In genomic region chr18:57839942-57840381, GRCh38 we compare ENCODE assay signal across 13 cellular contexts. TPM values are rescaled to one million over a fixed set of nuclear protein-coding genes. Genes with fewer than 3 reads are reported as not detected.
A peak's percentile ranks its signal among the peaks of the same experiment; 100 is the strongest.
DNase-seq lines count a peak whose midpoint lies in the region; ATAC-seq, FAIRE-seq and TF ChIP-seq lines count a peak whose summit lies in the region.
"Had no signal": no experiment of that assay in that cellular context is flagged by ENCODE, and none has a peak within 500 bp of the region (broad histone marks: within the 10 kb centered on the region; RNA-seq: fewer than 3 reads in every experiment).

No MANE protein-coding gene starts in this region.

- H3K4me3 ChIP-seq in AG09309 (ENCODE audit: control insufficient read depth, low read depth, low read length), result no peak overlapping the region
- no peak overlapping the region for H3K4me3 ChIP-seq in astrocyte (ENCODE audit: insufficient read depth, low read depth, low read length)

- H3K36me3 Mint-ChIP-seq in astrocyte (ENCODE audit: low read depth, unreplicated experiment), result no peaks in the 10 kb centered on the region
- H3K36me3 Mint-ChIP-seq in activated T-cell treated with anti-CD3 and anti-CD28 coated beads, Interleukin-2, amount 50 U/mL, for 72 hours (ENCODE audit: insufficient read depth in 2 of 2), result peaks cover 2 to 3% of the 10 kb centered on the region in 2 donors

- H3K27me3 Mint-ChIP-seq in astrocyte (ENCODE audit: low read depth, unreplicated experiment), result no peaks in the 10 kb centered on the region
- H3K27me3 Mint-ChIP-seq in activated T-cell treated with anti-CD3 and anti-CD28 coated beads, Interleukin-2, amount 50 U/mL, for 72 hours (ENCODE audit: low read depth), result peaks cover 70% of the 10 kb centered on the region

- TF ChIP-seq CTCF in AG09309 (IDR thresholded peaks at IDR 0.05; ENCODE audit: control insufficient read depth, insufficient read depth, low read depth, low read length, missing control alignments), result no peak
- TF ChIP-seq CTCF in astrocyte (IDR thresholded peaks at IDR 0.05; ENCODE audit: insufficient read depth, low read depth, low read length), result no peak

- no peak overlapping the region for H2AFZ ChIP-seq in astrocyte (ENCODE audit: low read depth, low read length)

- H3K4me3 Mint-ChIP-seq in astrocyte (ENCODE audit: unreplicated experiment), result no peak overlapping the region
- H3K4me3 Mint-ChIP-seq in activated T-cell treated with anti-CD3 and anti-CD28 coated beads, Interleukin-2, amount 50 U/mL, for 72 hours, result no peak overlapping the region
- H3K4me3 Mint-ChIP-seq: stimulated activated naive CD8-positive, alpha-beta T cell treated with anti-CD3 and anti-CD28 coated beads, Interleukin-15, Interleukin-2, amounts not matched to agents 100 ng/mL and 50 ng/mL, for 24 hours had no signal

- peak overlapping the region; percentile 89 for H3K27ac Mint-ChIP-seq in astrocyte (ENCODE audit: unreplicated experiment)
- no peak overlapping the region for H3K27ac Mint-ChIP-seq in activated T-cell treated with anti-CD3 and anti-CD28 coated beads, Interleukin-2, amount 50 U/mL, for 72 hours
- H3K27ac Mint-ChIP-seq: stimulated activated naive CD8-positive, alpha-beta T cell treated with anti-CD3 and anti-CD28 coated beads, Interleukin-15, Interleukin-2, amounts not matched to agents 100 ng/mL and 50 ng/mL, for 24 hours had no signal

- no peaks in the 10 kb centered on the region for H3K9me3 ChIP-seq in astrocyte (ENCODE audit: insufficient read depth, low read depth, low read length)

- H3K4me2 ChIP-seq in astrocyte (ENCODE audit: low read length), result peak overlapping the region; percentile 56

- no peak for ATAC-seq in activated T-cell treated with anti-CD3 and anti-CD28 coated beads, Interleukin-2, amount 50 U/mL, for 72 hours (replicated peaks in 1 of 2)

- H3K27ac ChIP-seq in astrocyte (ENCODE audit: low read depth, low read length), result peak overlapping the region; percentile 73

- no peaks in the 10 kb centered on the region for H3K36me3 ChIP-seq in astrocyte (ENCODE audit: insufficient read depth, low read length)

- no peaks in the 10 kb centered on the region for H3K27me3 ChIP-seq in astrocyte (ENCODE audit: insufficient read depth, low read length)

- peaks cover 19% of the 10 kb centered on the region for H3K4me1 ChIP-seq in astrocyte (ENCODE audit: insufficient read depth, low read length)

- peak overlapping the region; percentile 24 for H3K9ac ChIP-seq in astrocyte (ENCODE audit: low read length)

- peaks cover 15% of the 10 kb centered on the region for H3K4me1 Mint-ChIP-seq in astrocyte (ENCODE audit: low read depth, unreplicated experiment)
- peaks cover 43% of the 10 kb centered on the region for H3K4me1 Mint-ChIP-seq in activated T-cell treated with anti-CD3 and anti-CD28 coated beads, Interleukin-2, amount 50 U/mL, for 72 hours (ENCODE audit: low read depth)

- no peaks in the 10 kb centered on the region for H3K79me2 ChIP-seq in astrocyte (ENCODE audit: insufficient read depth, low read length)

- H3K9me3 Mint-ChIP-seq in astrocyte (ENCODE audit: unreplicated experiment), result peaks cover 4% of the 10 kb centered on the region
- H3K9me3 Mint-ChIP-seq in activated T-cell treated with anti-CD3 and anti-CD28 coated beads, Interleukin-2, amount 50 U/mL, for 72 hours, result peaks cover 0 to 3% of the 10 kb centered on the region in 2 donors
- H3K9me3 Mint-ChIP-seq: stimulated activated naive CD8-positive, alpha-beta T cell treated with anti-CD3 and anti-CD28 coated beads, Interleukin-15, Interleukin-2, amounts not matched to agents 100 ng/mL and 50 ng/mL, for 24 hours had no signal

- H4K20me1 ChIP-seq in astrocyte (ENCODE audit: insufficient read depth, low read length), result no peaks in the 10 kb centered on the region

- peak; percentile 38 for DNase-seq in AG09309 (ENCODE audit: low read depth)
- DNase-seq in HT1080 (ENCODE audit: low read depth), result peak; percentile 82
- peak; percentile 77 for DNase-seq in astrocyte (ENCODE audit: low read depth)
- DNase-seq in glomerular visceral epithelial cell (ENCODE audit: extremely low spot score), result peak; percentile 53
- DNase-seq in activated T-cell treated with anti-CD3 and anti-CD28 coated beads, Interleukin-2, amount 50 U/mL, for 72 hours, result no peak
- no peak for DNase-seq in Kasumi-1 (lab: John Stamatoyannopoulos, UW)
- DNase-seq in RPMI8226, result no peak
- no peak for DNase-seq in NCI-H510A treated with DMSO at 0.1 percent for 48 hours (lab: John Stamatoyannopoulos, UW)
- DNase-seq: C1 segment of cervical spinal cord; GDM1; SHP77; stimulated activated CD4-positive, alpha-beta T cell treated with anti-CD3 and anti-CD28 coated beads, Interleukin-2, amount 100 ng/mL, for 48 hours had no signal

- peak; percentile 92 for FAIRE-seq in astrocyte (lab: Jason Lieb, UNC)

RNA-seq across cellular contexts. Expression of gene ATP8B1, which starts 36.8 kb away (rescaled TPM):
- total RNA-seq in HT1080 (2014; rRNA removed; shearing (Covaris generic)), result 15.7 and 16.6 TPM in 2 replicates
- polyA plus RNA-seq in HT1080 (2015; cell fraction: cytosol; rRNA removed), result 20.7 and 25.9 TPM in 2 replicates
- 35.7 and 38.5 TPM in 2 replicates for polyA plus RNA-seq in HT1080 (2015; cell fraction: nucleus; rRNA removed)
- 6.9 and 10.4 TPM in 2 replicates for total RNA-seq in astrocyte
- not detected for total RNA-seq in activated T-cell treated with anti-CD3 and anti-CD28 coated beads, Interleukin-2, amount 50 U/mL, for 72 hours

Comparison
In these comparisons a context has a peak if more than half of its experiments do, and no peak if none do; other contexts are left out.
1. DNase-seq: peak in AG09309 (single experiment), HT1080 (single experiment), astrocyte (single experiment) and glomerular visceral epithelial cell (single experiment); none in activated T-cell treated with anti-CD3 and anti-CD28 coated beads, Interleukin-2, amount 50 U/mL, for 72 hours (0 of 2), Kasumi-1 (0 of 2), RPMI8226 (single experiment) and NCI-H510A treated with DMSO at 0.1 percent for 48 hours (single experiment).